Comparison of ENCODE assay signal across 9 cellular contexts in the genomic region with DNA sequence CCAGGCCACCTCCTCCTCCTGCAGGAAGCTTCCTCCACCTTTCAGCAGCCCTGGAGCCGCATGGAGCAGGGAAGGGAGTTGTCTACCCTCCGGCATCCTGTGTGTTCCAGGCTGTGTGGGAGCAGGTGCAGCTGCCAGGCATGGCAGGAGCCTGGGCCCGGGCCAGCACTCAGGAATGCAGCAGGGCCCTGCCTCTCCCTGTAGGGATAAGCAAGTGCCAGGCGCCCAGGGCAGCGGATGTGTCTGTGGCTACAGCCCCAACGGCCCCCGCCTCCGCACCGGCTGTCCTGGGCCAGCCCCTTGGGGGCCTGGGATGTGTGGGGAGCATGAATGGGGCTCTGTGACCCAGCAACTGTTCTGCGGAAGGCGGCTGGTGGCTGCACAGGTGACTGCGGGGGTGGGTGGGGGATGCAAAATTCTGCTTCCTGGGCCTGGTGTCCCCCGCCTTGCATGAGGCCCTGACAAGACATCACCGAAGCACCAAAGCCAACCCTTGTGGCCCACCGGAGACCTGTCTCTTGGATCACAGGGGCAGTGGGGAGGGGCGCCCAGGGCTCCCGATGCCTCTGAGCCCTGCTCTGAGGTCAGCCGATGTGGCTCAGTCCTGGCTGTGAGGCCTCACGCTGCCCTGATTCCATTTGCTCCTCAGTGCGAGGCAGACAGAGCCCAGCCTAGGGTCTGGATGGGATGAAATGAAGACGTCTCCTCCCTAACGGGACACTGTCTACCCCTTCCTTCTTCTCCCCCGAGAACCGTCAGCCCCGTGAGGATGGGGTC. TPM values are rescaled to one million over a fixed set of nuclear protein-coding genes. Genes with fewer than 3 reads are reported as not detected.
DNase-seq lines count a peak whose midpoint lies in the region; ATAC-seq and TF ChIP-seq lines count a peak whose summit lies in the region.
"Had no signal": no experiment of that assay in that cellular context is flagged by ENCODE, and none has a peak within 500 bp of the region (broad histone marks: within the 10 kb centered on the region; RNA-seq: fewer than 3 reads in every experiment).

No MANE protein-coding gene starts in this region.

- H3K27ac ChIP-seq in foreskin keratinocyte: no peak overlapping the region

- H3K4me1 ChIP-seq in foreskin keratinocyte: peaks cover 3% of the 10 kb centered on the region

- intact Hi-C loops in posterior cingulate gyrus (cut with DNase I): no loop called here

- ATAC-seq in foreskin keratinocyte: peak; percentile 77
- ATAC-seq in HG02798 (IDR thresholded peaks at IDR 0.05; ENCODE audit: poor library complexity, unreplicated experiment): no peak
- ATAC-seq in HG02938 (IDR thresholded peaks at IDR 0.05; ENCODE audit: unreplicated experiment): no peak
- no peak for ATAC-seq in HG02588 (IDR thresholded peaks at IDR 0.05; ENCODE audit: unreplicated experiment)

- DNase-seq in DMS153 treated with DMSO at 0.1 percent for 48 hours (lab: John Stamatoyannopoulos, UW; ENCODE audit: unreplicated experiment) (peak; percentile 16), NCI-H226 (peak; percentile 98), foreskin keratinocyte (peak in 1 of 2 donors; percentile 57), posterior cingulate gyrus (peak in 8 of 10 donors; percentile 54 to 96 (median 78))
- DNase-seq in activated naive CD4-positive, alpha-beta T cell (lab: John Stamatoyannopoulos, UW): no peak
- DNase-seq: stimulated activated CD4-positive, alpha-beta T cell treated with anti-CD3 and anti-CD28 coated beads, Interleukin-4, amount 100 ng/mL, for 4 hours had no signal

- H3K27me3 ChIP-seq in foreskin keratinocyte: peaks cover 64% of the 10 kb centered on the region

- TF ChIP-seq CTCF in foreskin keratinocyte (conservative IDR thresholded peaks at IDR 0.05): no peak

RNA-seq across cellular contexts. Expression of gene DOK7, which starts 1.4 kb away (rescaled TPM):
- 0.81 and 1.1 TPM in 2 replicates for total RNA-seq in foreskin keratinocyte
- 0.71 and 1.1 TPM in 2 replicates for polyA plus RNA-seq in foreskin keratinocyte

RNA-seq across cellular contexts. Expression of gene HGFAC, which starts 19.9 kb away (rescaled TPM):
- not detected in 2 replicates for total RNA-seq in foreskin keratinocyte
- not detected in 2 replicates for polyA plus RNA-seq in foreskin keratinocyte

Comparison
In these comparisons a context has a peak if more than half of its experiments do, and no peak if none do; other contexts are left out.
1. DNase-seq: peak in DMS153 treated with DMSO at 0.1 percent for 48 hours (single experiment), NCI-H226 (single experiment) and posterior cingulate gyrus (8 of 10); none in activated naive CD4-positive, alpha-beta T cell (0 of 4).